In the genomic region with DNA sequence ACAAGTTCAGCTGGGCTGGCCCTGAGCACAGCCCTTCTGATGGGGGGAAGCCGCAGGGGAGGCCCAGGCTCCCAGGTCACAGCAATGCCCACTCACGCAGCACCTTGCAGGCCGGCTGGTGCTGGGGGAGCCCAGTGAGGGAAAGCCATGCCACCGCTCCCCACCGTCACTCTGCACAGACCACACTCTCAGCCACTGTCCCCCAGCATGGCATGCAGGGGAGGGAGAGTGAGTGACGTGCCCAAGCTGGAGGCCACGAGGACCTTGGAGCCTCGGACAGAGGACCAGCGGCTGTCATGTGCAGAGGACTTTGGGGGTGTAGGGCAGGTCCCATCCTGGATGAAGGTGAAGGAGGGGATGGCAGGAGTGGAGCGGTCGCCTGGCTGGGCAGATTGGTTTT, we compare ENCODE assay signal across 15 cellular contexts. TPM values are rescaled to one million over a fixed set of nuclear protein-coding genes. Genes with fewer than 3 reads are reported as not detected.
A peak's percentile ranks its signal among the peaks of the same experiment; 100 is the strongest.
DNase-seq lines count a peak whose midpoint lies in the region; ATAC-seq and TF ChIP-seq lines count a peak whose summit lies in the region.
"Had no signal": no experiment of that assay in that cellular context is flagged by ENCODE, and none has a peak within 500 bp of the region (broad histone marks: within the 10 kb centered on the region; RNA-seq: fewer than 3 reads in every experiment).

No MANE protein-coding gene starts in this region.

- TF ChIP-seq CTCF in HEK293 (tag by site-specific recombination; IDR thresholded peaks at IDR 0.05) (no peak), chondrocyte (IDR thresholded peaks at IDR 0.05) (no peak), stomach (IDR thresholded peaks at IDR 0.05) (no peak)
- TF ChIP-seq CTCF in activated CD8-positive, alpha-beta T cell treated with anti-CD3 and anti-CD28 coated beads for 36 hours (IDR thresholded peaks at IDR 0.05) = no peak

- no peaks in the 10 kb centered on the region for H3K9me3 ChIP-seq in HEK293 (ENCODE audit: control insufficient read depth, insufficient read depth, low read depth, low read length)
- no peaks in the 10 kb centered on the region for H3K9me3 ChIP-seq in mesenchymal stem cell (ENCODE audit: control insufficient read depth, low read length)
- no peaks in the 10 kb centered on the region for H3K9me3 ChIP-seq in stomach

- intact Hi-C loops in stomach (cut with DNase I; ENCODE audit: low total_unique reads) = no loop called here
- intact Hi-C loops in activated CD8-positive, alpha-beta T cell treated with anti-CD3 and anti-CD28 coated beads for 36 hours (cut with micrococcal nuclease) = no loop called here

- H2BK5ac ChIP-seq in mesenchymal stem cell (ENCODE audit: low read depth, low read length, poor library complexity, severe bottlenecking) = no peak overlapping the region

- H3K14ac ChIP-seq in mesenchymal stem cell (ENCODE audit: low read length in 2 of 2) = peak overlapping the region in 1 of 2 experiments; percentile 76

- H3K18ac ChIP-seq in mesenchymal stem cell (ENCODE audit: low read depth in 1 of 2, low read length in 2 of 2) = peak overlapping the region; percentile 83 to 93

- H2BK15ac ChIP-seq in mesenchymal stem cell (ENCODE audit: low read depth, poor library complexity, severe bottlenecking) = peak overlapping the region; percentile 90

- H3K79me1 ChIP-seq in mesenchymal stem cell (replicated peaks; ENCODE audit: low read length, poor library complexity, severe bottlenecking) = no peaks in the 10 kb centered on the region

- peak overlapping the region; percentile 70 for H3K9ac ChIP-seq in mesenchymal stem cell (ENCODE audit: low read length)
- H3K9ac ChIP-seq: BLaER1 treated with 17β-estradiol and CSF1 and Interleukin-3, amounts not matched to agents 10 nM and 100 nM had no signal

- no peak for DNase-seq in chondrocyte (ENCODE audit: low spot score)
- no peak for DNase-seq in mesenchymal stem cell
- DNase-seq in stomach = no peak
- DNase-seq in COLO829 (ENCODE audit: low spot score) = no peak
- no peak for DNase-seq in activated CD8-positive, alpha-beta T cell treated with anti-CD3 and anti-CD28 coated beads for 36 hours
- DNase-seq: activated naive CD4-positive, alpha-beta T cell treated with anti-CD3 and anti-CD28 coated beads, Interleukin-2, amount 50 U/mL, for 16 hours; immature natural killer cell; Kasumi-1; natural killer cell; OCI-M1; stimulated activated CD8-positive, alpha-beta memory T cell treated with anti-CD3 and anti-CD28 coated beads, Interleukin-4, amount 100 ng/mL, for 48 hours had no signal

- 71% methylated on average over 10 of the region's 11 CpGs for WGBS in mesenchymal stem cell
- 63 to 78% (median 77%) methylated on average over 7 to 11 of the region's 11 CpGs for WGBS in stomach, 5 donors

- ATAC-seq in GM21515 (IDR thresholded peaks at IDR 0.05; ENCODE audit: unreplicated experiment) (no peak), HG03565 (IDR thresholded peaks at IDR 0.05; ENCODE audit: unreplicated experiment) (no peak)
- ATAC-seq in activated CD8-positive, alpha-beta T cell treated with anti-CD3 and anti-CD28 coated beads for 36 hours = no peak
- ATAC-seq: natural killer cell had no signal

- no peak for TF ChIP-seq EP300 in stomach (IDR thresholded peaks at IDR 0.05)

- no peak overlapping the region for H2AFZ ChIP-seq in mesenchymal stem cell (ENCODE audit: low read depth, low read length)

- peaks cover 0 to 8% of the 10 kb centered on the region in 2 experiments for H3K27me3 ChIP-seq in mesenchymal stem cell (ENCODE audit: control insufficient read depth in 1 of 2, insufficient read depth in 1 of 2, low read length in 2 of 2)
- no peaks in the 10 kb centered on the region for H3K27me3 ChIP-seq in stomach

- no peak overlapping the region for H3K23ac ChIP-seq in mesenchymal stem cell (ENCODE audit: low read length in 2 of 2)

- H3K4me1 ChIP-seq in HEK293 (ENCODE audit: control insufficient read depth, insufficient read depth, low read length) (peaks cover 3% of the 10 kb centered on the region; the same call in 1 of the 2 replicates), mesenchymal stem cell (ENCODE audit: control insufficient read depth, insufficient read depth, low read depth, low read length) (peaks cover 18% of the 10 kb centered on the region), stomach (peaks cover 11 to 34% (median 18%) of the 10 kb centered on the region in 4 donors)

- H3K36me3 ChIP-seq in HEK293 (ENCODE audit: control insufficient read depth in 2 of 2, insufficient read depth in 1 of 2, low read length in 2 of 2) (no peaks in the 10 kb centered on the region), mesenchymal stem cell (ENCODE audit: control insufficient read depth in 1 of 2, insufficient read depth in 2 of 2, low read depth in 1 of 2, low read length in 2 of 2) (no peaks in the 10 kb centered on the region), stomach (peaks cover 0 to 13% (median 0%) of the 10 kb centered on the region in 4 donors)
- H3K36me3 ChIP-seq: BLaER1 treated with 17β-estradiol and CSF1 and Interleukin-3, amounts not matched to agents 10 nM and 100 nM had no signal

- H3K27ac Mint-ChIP-seq in chondrocyte (ENCODE audit: unreplicated experiment) = peak overlapping the region; percentile 99
- no peak overlapping the region for H3K27ac Mint-ChIP-seq in activated CD8-positive, alpha-beta T cell treated with anti-CD3 and anti-CD28 coated beads for 36 hours
- H3K27ac Mint-ChIP-seq: immature natural killer cell, natural killer cell had no signal

- H3K27ac ChIP-seq in HEK293 (ENCODE audit: extremely low read depth, low read depth, low read length) (no peak overlapping the region), mesenchymal stem cell (ENCODE audit: low read length, poor library complexity, severe bottlenecking) (no peak overlapping the region), stomach (peak overlapping the region; percentile 70 to 86 (median 81))
- H3K27ac ChIP-seq: BLaER1 treated with 17β-estradiol and CSF1 and Interleukin-3, amounts not matched to agents 10 nM and 100 nM had no signal

- H2BK120ac ChIP-seq in mesenchymal stem cell (ENCODE audit: low read depth, low read length) = no peak overlapping the region

- no peaks in the 10 kb centered on the region for H3K9me3 Mint-ChIP-seq in chondrocyte (ENCODE audit: low read depth)
- H3K9me3 Mint-ChIP-seq in activated CD8-positive, alpha-beta T cell treated with anti-CD3 and anti-CD28 coated beads for 36 hours = no peaks in the 10 kb centered on the region
- H3K9me3 Mint-ChIP-seq: immature natural killer cell, natural killer cell had no signal

- CTCF ChIA-PET in HEK293 (lab: Yijun Ruan, JAX) = interaction anchor here (0.6 to 1.6 kb wide), 5 partner anchors 29 to 676 kb away, joined by 3 to 5 read pairs (median 4); no protein-coding TSS in a partner anchor
- CTCF ChIA-PET in activated CD8-positive, alpha-beta T cell treated with anti-CD3 and anti-CD28 coated beads for 36 hours (lab: Charles Lee) = interaction anchor here (0.9 kb wide), 1 partner anchor 301 kb away, joined by 3 read pairs; no protein-coding TSS in a partner anchor

- H2AK5ac ChIP-seq in mesenchymal stem cell (ENCODE audit: low read length, severe bottlenecking) = peak overlapping the region; percentile 12

- no peak for TF ChIP-seq POLR2A in stomach (IDR thresholded peaks at IDR 0.05)

- H2BK12ac ChIP-seq in mesenchymal stem cell (ENCODE audit: low read length in 2 of 2) = peak overlapping the region; percentile 55 to 93

- H3K4me1 Mint-ChIP-seq in chondrocyte (ENCODE audit: low read depth) = peaks cover 33% of the 10 kb centered on the region
- H3K4me1 Mint-ChIP-seq in activated CD8-positive, alpha-beta T cell treated with anti-CD3 and anti-CD28 coated beads for 36 hours (ENCODE audit: low read depth) = no peaks in the 10 kb centered on the region
- H3K4me1 Mint-ChIP-seq: immature natural killer cell, natural killer cell had no signal

- H4K8ac ChIP-seq in mesenchymal stem cell (ENCODE audit: low read length) = peak overlapping the region; percentile 85

- peak overlapping the region; percentile 95 for H4K91ac ChIP-seq in mesenchymal stem cell (ENCODE audit: low read length)

- peaks cover 8% of the 10 kb centered on the region for H3K36me3 Mint-ChIP-seq in chondrocyte (ENCODE audit: low read depth)
- no peaks in the 10 kb centered on the region for H3K36me3 Mint-ChIP-seq in activated CD8-positive, alpha-beta T cell treated with anti-CD3 and anti-CD28 coated beads for 36 hours (ENCODE audit: low read depth)
- H3K36me3 Mint-ChIP-seq: immature natural killer cell, natural killer cell had no signal

- H3K4me3 ChIP-seq in HEK293 (ENCODE audit: low read depth, low read length) (no peak overlapping the region), mesenchymal stem cell (ENCODE audit: insufficient read depth in 1 of 2, low read depth in 1 of 2, low read length in 2 of 2) (peak overlapping the region in 1 of 2 experiments; percentile 64), stomach (peak overlapping the region in 2 of 4 donors; percentile 25 to 28)
- H3K4me3 ChIP-seq: BLaER1 treated with 17β-estradiol and CSF1 and Interleukin-3, amounts not matched to agents 10 nM and 100 nM had no signal

- H3K4me3 Mint-ChIP-seq in chondrocyte (ENCODE audit: unreplicated experiment) = peak overlapping the region; percentile 45
- no peak overlapping the region for H3K4me3 Mint-ChIP-seq in activated CD8-positive, alpha-beta T cell treated with anti-CD3 and anti-CD28 coated beads for 36 hours
- H3K4me3 Mint-ChIP-seq: immature natural killer cell, natural killer cell had no signal

- peak overlapping the region; percentile 21 to 55 for H3K4ac ChIP-seq in mesenchymal stem cell (ENCODE audit: low read depth in 1 of 2, low read length in 2 of 2)

- H3K4me2 ChIP-seq in mesenchymal stem cell (ENCODE audit: low read length, poor library complexity, severe bottlenecking) = peak overlapping the region; percentile 41
- H3K4me2 ChIP-seq: BLaER1 treated with 17β-estradiol and CSF1 and Interleukin-3, amounts not matched to agents 10 nM and 100 nM had no signal

- no peaks in the 10 kb centered on the region for H3K27me3 Mint-ChIP-seq in chondrocyte (ENCODE audit: low read depth)
- no peaks in the 10 kb centered on the region for H3K27me3 Mint-ChIP-seq in activated CD8-positive, alpha-beta T cell treated with anti-CD3 and anti-CD28 coated beads for 36 hours

- POLR2A ChIA-PET in HEK293 (lab: Yijun Ruan, JAX) = interaction anchor here (0.6 to 1.2 kb wide), 3 partner anchors 317 to 572 kb away, joined by 3 to 5 read pairs (median 3); a partner anchor contains a TSS
- POLR2A ChIA-PET in activated CD8-positive, alpha-beta T cell treated with anti-CD3 and anti-CD28 coated beads for 36 hours (lab: Charles Lee) = no interaction called here

TF ChIP-seq in HEK293, 187 proteins besides CTCF, POLR2A, EP300 and RAD21 (continues in another document):
- TF ChIP-seq ZEB2 (tag by site-specific recombination; IDR thresholded peaks at IDR 0.05) = 0 out of 2 replicates have a peak, but pooled peaks have one; percentile 14

RNA-seq across cellular contexts. Expression of a gene that starts 25.1 kb away (rescaled TPM):
- total RNA-seq in chondrocyte = 2.9 to 5.1 TPM (median 4.8 TPM) in 3 replicates
- polyA plus RNA-seq in mesenchymal stem cell (2013, experiment 1 of 2) = 1.3 TPM
- 1.5 TPM for polyA plus RNA-seq in mesenchymal stem cell (2013, experiment 2 of 2)
- total RNA-seq in stomach = 1 to 10 TPM in 2 of 5 donors, not detected in 3; 2.4 to 3.0 TPM
- 1 to 10 TPM; 1.1 to 2.5 (median 1.6) TPM for polyA plus RNA-seq in stomach
- total RNA-seq in activated CD8-positive, alpha-beta T cell treated with anti-CD3 and anti-CD28 coated beads for 36 hours = under 1 TPM; 0.16 to 0.56 TPM

Comparison
In these comparisons a context has a peak if more than half of its experiments do, and no peak if none do; other contexts are left out.
1. H3K27ac ChIP-seq: peak in stomach (5 of 5); none in HEK293 (single experiment) and mesenchymal stem cell (single experiment).